8 cellular contexts compared by ENCODE assay signal in genomic region chr6:5260661-5261544, GRCh38. TPM values are rescaled to one million over a fixed set of nuclear protein-coding genes. Genes with fewer than 3 reads are reported as not detected.
A peak's percentile ranks its signal among the peaks of the same experiment; 100 is the strongest.
DNase-seq lines count a peak whose midpoint lies in the region; ATAC-seq, FAIRE-seq and TF ChIP-seq lines count a peak whose summit lies in the region.

Gene FARS2 (plus strand): TSS chr6:5261513.
Gene LYRM4 (minus strand): TSS chr6:5260950. CDS start chr6:5260733, 217 bp downstream.

- no peaks in the 10 kb centered on the region for H3K9me3 ChIP-seq in kidney (ENCODE audit: control insufficient read depth in 1 of 2, low read length in 2 of 2)

- FAIRE-seq in kidney (lab: Jason Lieb, UNC): no peak

- TF ChIP-seq CTCF in AG10803 (conservative IDR thresholded peaks at IDR 0.05; ENCODE audit: low read length) (no peak), kidney (IDR thresholded peaks at IDR 0.05; ENCODE audit: borderline replicate concordance, extremely low read depth, insufficient read depth) (no peak)

- peak within 1 kb of the TSS; percentile 100 for H3K27ac ChIP-seq in kidney (ENCODE audit: low read depth in 2 of 2, low read length in 2 of 2)

- DNase-seq in AG10803 (ENCODE audit: low read depth) (peak; percentile 86), NCI-H460 (ENCODE audit: extremely low read depth, low read depth) (peak; percentile 78), cerebellar nuclear complex (lab: John Stamatoyannopoulos, UW) (peak; percentile 7 to 70), kidney (peak; percentile 97)
- peak; percentile 87 for DNase-seq in activated CD4-positive, alpha-beta T cell treated with anti-CD3 and anti-CD28 coated beads for 1 hour
- DNase-seq in stimulated activated CD4-positive, alpha-beta T cell treated with anti-CD3 and anti-CD28 coated beads, Interleukin-15, amount 100 ng/mL, for 1 hour (ENCODE audit: low read depth in 1 of 2, low spot score in 1 of 2): peak; percentile 86 to 88

- no peaks in the 10 kb centered on the region for H3K36me3 ChIP-seq in kidney (ENCODE audit: control insufficient read depth in 1 of 2, insufficient read depth in 2 of 2, low read length in 2 of 2)

- peak; percentile 67 for ATAC-seq in GM19043 (IDR thresholded peaks at IDR 0.05; ENCODE audit: low read depth, unreplicated experiment)
- ATAC-seq in HG03354 (IDR thresholded peaks at IDR 0.05; ENCODE audit: poor library complexity, severe bottlenecking, unreplicated experiment): peak; percentile 80

- H3K4me3 ChIP-seq in AG10803 (ENCODE audit: low read length) (peak within 1 kb of the TSS; percentile 91), kidney (ENCODE audit: low read length in 2 of 2) (peak within 1 kb of the TSS; percentile 66 to 96)

- H3K9ac ChIP-seq in kidney (ENCODE audit: low read length in 2 of 2): peak within 1 kb of the TSS; percentile 83

- peaks cover 2 to 10% of the 10 kb centered on the region in 2 donors for H3K4me1 ChIP-seq in kidney (ENCODE audit: control insufficient read depth in 1 of 2, insufficient read depth in 1 of 2, low read depth in 1 of 2, low read length in 2 of 2)

- intact Hi-C loops in kidney (cut with DNase I): no loop called here

RNA-seq across cellular contexts. Expression of gene FARS2, which starts in this region (rescaled TPM):
- total RNA-seq in NCI-H460 (2014; rRNA removed; shearing (Covaris generic)): 10.4 and 10.8 TPM in 2 replicates
- polyA plus RNA-seq in NCI-H460 (2014; cell fraction: nucleus; rRNA removed): 5.4 and 7.5 TPM in 2 replicates
- total RNA-seq in kidney: 22.1 TPM
- polyA plus RNA-seq in kidney (ENCODE audit: insufficient read depth, low read depth, low replicate concordance): 24.8 TPM

RNA-seq across cellular contexts. Expression of gene LYRM4, which starts in this region (rescaled TPM):
- 31.6 and 39.5 TPM in 2 replicates for total RNA-seq in NCI-H460 (2014; rRNA removed; shearing (Covaris generic))
- 7.4 and 9.7 TPM in 2 replicates for polyA plus RNA-seq in NCI-H460 (2014; cell fraction: nucleus; rRNA removed)
- 21.3 TPM for total RNA-seq in kidney
- 31.8 TPM for polyA plus RNA-seq in kidney (ENCODE audit: insufficient read depth, low read depth, low replicate concordance)

Comparison
In these comparisons a context has a peak if more than half of its experiments do, and no peak if none do; other contexts are left out.
1. Peak in every context shown above with its lines: DNase-seq, ATAC-seq, H3K4me3 ChIP-seq and H3K27ac ChIP-seq.
2. DNase-seq: peak in every context shown above with its lines; median percentile 97 in kidney; 87 in activated CD4-positive, alpha-beta T cell treated with anti-CD3 and anti-CD28 coated beads for 1 hour; 87 in stimulated activated CD4-positive, alpha-beta T cell treated with anti-CD3 and anti-CD28 coated beads, Interleukin-15, amount 100 ng/mL, for 1 hour; 86 in AG10803; 78 in NCI-H460; 38 in cerebellar nuclear complex.